In the genomic region with DNA sequence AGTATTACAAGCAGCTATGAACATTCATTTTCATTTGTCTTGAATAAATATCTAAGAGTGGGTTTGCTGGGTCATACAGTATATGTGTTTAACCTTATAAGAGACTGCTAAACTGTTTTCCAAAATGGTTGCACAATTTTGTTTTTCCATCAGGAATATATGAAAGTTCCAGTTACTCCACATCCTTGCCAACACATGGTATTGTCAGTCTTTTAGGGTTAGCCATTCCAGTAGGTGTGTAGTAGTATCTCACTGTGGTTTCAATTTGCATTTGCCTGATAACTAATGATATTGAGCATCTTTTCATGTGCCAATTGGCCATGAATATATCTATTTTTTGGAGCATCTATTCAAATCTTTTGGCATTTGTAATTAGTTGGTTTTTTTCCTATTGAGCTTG, we compare ENCODE assay signal across 2 cellular contexts.
TF ChIP-seq lines count a peak whose summit lies in the region.

No MANE protein-coding gene starts in this region.

TF ChIP-seq in A549, 52 proteins besides CTCF, POLR2A, EP300 and RAD21:
- TF ChIP-seq ZFP36 (IDR thresholded peaks at IDR 0.05; ENCODE audit: borderline replicate concordance, partially characterized antibody) (peak; percentile 74), CEBPB (IDR thresholded peaks at IDR 0.05) (0 out of 4 replicates have a peak, but pooled peaks of 1 of the 2 experiments have one; percentile 6), MAZ (IDR thresholded peaks at IDR 0.05; ENCODE audit: borderline replicate concordance, low read depth, low read length) (no peak), ZNF302 (CRISPR knock-in tag; IDR thresholded peaks at IDR 0.05) (no peak)
- TF ChIP-seq, protein P1, sequence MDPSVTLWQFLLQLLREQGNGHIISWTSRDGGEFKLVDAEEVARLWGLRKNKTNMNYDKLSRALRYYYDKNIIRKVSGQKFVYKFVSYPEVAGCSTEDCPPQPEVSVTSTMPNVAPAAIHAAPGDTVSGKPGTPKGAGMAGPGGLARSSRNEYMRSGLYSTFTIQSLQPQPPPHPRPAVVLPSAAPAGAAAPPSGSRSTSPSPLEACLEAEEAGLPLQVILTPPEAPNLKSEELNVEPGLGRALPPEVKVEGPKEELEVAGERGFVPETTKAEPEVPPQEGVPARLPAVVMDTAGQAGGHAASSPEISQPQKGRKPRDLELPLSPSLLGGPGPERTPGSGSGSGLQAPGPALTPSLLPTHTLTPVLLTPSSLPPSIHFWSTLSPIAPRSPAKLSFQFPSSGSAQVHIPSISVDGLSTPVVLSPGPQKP (IDR thresholded peaks at IDR 0.05; ENCODE audit: low read depth, low read length) = no peak
TF ChIP-seq in A549: peak in this region for 2.

TF ChIP-seq in K562, 482 proteins besides CTCF, POLR2A, EP300 and RAD21:
- TF ChIP-seq, protein P2, sequence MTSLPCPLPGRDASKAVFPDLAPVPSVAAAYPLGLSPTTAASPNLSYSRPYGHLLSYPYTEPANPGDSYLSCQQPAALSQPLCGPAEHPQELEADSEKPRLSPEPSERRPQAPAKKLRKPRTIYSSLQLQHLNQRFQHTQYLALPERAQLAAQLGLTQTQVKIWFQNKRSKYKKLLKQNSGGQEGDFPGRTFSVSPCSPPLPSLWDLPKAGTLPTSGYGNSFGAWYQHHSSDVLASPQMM (CRISPR knock-in tag; IDR thresholded peaks at IDR 0.05) = no peak
- peak; percentile 14 for TF ChIP-seq RBM25 (IDR thresholded peaks at IDR 0.05; ENCODE audit: low read depth, low read length, severe bottlenecking)
